15 cellular contexts compared by ENCODE assay signal in the genomic region with DNA sequence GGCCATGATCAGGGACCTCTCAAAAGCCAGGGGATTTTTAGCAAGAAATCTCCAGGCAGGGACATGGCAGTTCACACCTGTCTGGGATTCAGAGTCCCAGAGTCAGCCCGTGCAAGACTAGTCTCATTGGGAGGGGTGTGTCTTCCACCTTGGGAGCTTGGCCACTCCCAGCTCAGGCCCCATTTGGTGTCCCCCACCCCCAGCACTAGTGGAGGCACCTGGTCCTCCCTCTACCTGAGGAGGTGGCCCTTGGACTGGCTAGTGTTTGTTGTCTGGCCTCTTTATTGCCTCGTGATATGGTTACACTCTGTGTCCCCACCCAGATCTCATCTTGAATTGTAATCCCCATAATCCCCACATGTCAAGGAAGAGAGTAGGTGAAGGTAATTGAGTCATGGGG.
DNase-seq lines count a peak whose midpoint lies in the region; ATAC-seq and TF ChIP-seq lines count a peak whose summit lies in the region.
"Had no signal": no experiment of that assay in that cellular context is flagged by ENCODE, and none has a peak within 500 bp of the region (broad histone marks: within the 10 kb centered on the region; RNA-seq: fewer than 3 reads in every experiment).

No MANE protein-coding gene starts in this region.

- 60 to 80% (median 69%) methylated on average over 2 of the region's 2 CpGs for WGBS in heart left ventricle, 4 donors
- 67 to 78% (median 74%) methylated on average over 1 to 2 of the region's 2 CpGs for WGBS in spleen, 5 donors

- intact Hi-C loops in cardiac septum (cut with DNase I) = no loop called here
- intact Hi-C loops in heart left ventricle (cut with DNase I) = no loop called here
- intact Hi-C loops in left colon (cut with DNase I, micrococcal nuclease) = no loop called here
- intact Hi-C loops in spleen (cut with DNase I; ENCODE audit: low total_unique reads) = no loop called here

- H3K27me3 ChIP-seq in heart left ventricle = peaks cover 0 to 14% (median 0%) of the 10 kb centered on the region in 9 donors
- peaks cover 0 to 16% (median 0%) of the 10 kb centered on the region in 7 donors for H3K27me3 ChIP-seq in spleen (replicated peaks in 1 of 7)
- H3K27me3 ChIP-seq: BLaER1 had no signal

- H3K9me3 ChIP-seq in heart left ventricle (peaks cover 0 to 9% (median 0%) of the 10 kb centered on the region in 12 donors), spleen (peaks cover 0 to 5% (median 0%) of the 10 kb centered on the region in 8 donors)
- H3K9me3 ChIP-seq: BLaER1 had no signal

- no peaks in the 10 kb centered on the region for H3K36me3 ChIP-seq in heart left ventricle
- no peaks in the 10 kb centered on the region for H3K36me3 ChIP-seq in spleen
- H3K36me3 ChIP-seq: BLaER1 had no signal

- H3K4me3 ChIP-seq in heart left ventricle (no peak overlapping the region), spleen (no peak overlapping the region)
- H3K4me3 ChIP-seq: BLaER1, GM23338 had no signal

- TF ChIP-seq POLR2A in heart left ventricle (IDR thresholded peaks at IDR 0.05) (no peak), spleen (IDR thresholded peaks at IDR 0.05) (no peak)

- H3K4me1 ChIP-seq in heart left ventricle (no peaks in the 10 kb centered on the region), spleen (no peaks in the 10 kb centered on the region)

- DNase-seq in cardiac septum (ENCODE audit: low spot score) (peak; percentile 56), heart left ventricle (no peak), left colon (peak in 1 of 2 donors; percentile 23), spleen (peak; percentile 54), C1 segment of cervical spinal cord (lab: John Stamatoyannopoulos, UW) (no peak), T-helper 2 cell (no peak)
- DNase-seq: 8988T; Calu3; CD8-positive, alpha-beta T cell; DMS79 treated with DMSO at 0.1 percent for 48 hours; GF-D8; HCEC 1CT had no signal

- H3K27ac ChIP-seq in heart left ventricle (no peak overlapping the region), spleen (no peak overlapping the region)
- H3K27ac ChIP-seq: BLaER1 had no signal

- ATAC-seq in heart left ventricle (no peak), left colon (peak; percentile 95), HG03442 (IDR thresholded peaks at IDR 0.05; ENCODE audit: unreplicated experiment) (no peak)
- ATAC-seq: CD8-positive, alpha-beta T cell; GM23338 had no signal

- TF ChIP-seq CTCF in heart left ventricle (IDR thresholded peaks at IDR 0.05) (no peak), spleen (IDR thresholded peaks at IDR 0.05 in 8 of 11, conservative IDR thresholded peaks at IDR 0.05 in 3 of 11) (no peak)

Comparison
In these comparisons a context has a peak if more than half of its experiments do, and no peak if none do; other contexts are left out.
1. DNase-seq: peak in cardiac septum (single experiment) and spleen (single experiment); none in heart left ventricle (0 of 5), C1 segment of cervical spinal cord (0 of 14) and T-helper 2 cell (0 of 5).